Comparison of ENCODE assay signal across 11 cellular contexts in the genomic region with DNA sequence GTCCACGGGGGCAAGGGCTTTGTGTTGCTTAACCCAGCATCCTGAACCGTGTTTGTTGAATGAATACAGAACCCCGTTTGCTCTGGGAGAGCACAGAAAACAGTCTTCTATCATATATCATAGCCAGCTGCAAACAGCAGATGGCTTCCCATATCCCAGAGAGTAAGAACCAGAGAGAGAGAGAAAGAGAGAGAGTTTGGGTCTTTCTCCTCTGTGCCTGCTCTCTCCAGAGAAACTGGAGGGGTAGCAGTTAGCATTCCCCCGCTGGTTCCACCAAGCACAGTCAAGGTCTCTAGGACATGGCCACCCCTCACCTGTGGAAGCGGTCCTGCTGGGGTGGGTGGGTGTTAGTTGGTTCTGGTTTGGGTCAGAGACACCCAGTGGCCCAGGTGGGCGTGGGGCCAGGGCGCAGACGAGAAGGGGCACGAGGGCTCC. TPM values are rescaled to one million over a fixed set of nuclear protein-coding genes. Genes with fewer than 3 reads are reported as not detected.
DNase-seq lines count a peak whose midpoint lies in the region; ATAC-seq and TF ChIP-seq lines count a peak whose summit lies in the region.
"Had no signal": no experiment of that assay in that cellular context is flagged by ENCODE, and none has a peak within 500 bp of the region (broad histone marks: within the 10 kb centered on the region; RNA-seq: fewer than 3 reads in every experiment).

No MANE protein-coding gene starts in this region.

- H3K79me2 ChIP-seq in trophoblast cell (ENCODE audit: control insufficient read depth, insufficient read depth, low read length, poor library complexity), result peaks cover 23% of the 10 kb centered on the region

- peak overlapping the region; percentile 2 for H2AK5ac ChIP-seq in trophoblast cell (ENCODE audit: low read length)

- ATAC-seq in HG02759 (IDR thresholded peaks at IDR 0.05; ENCODE audit: unreplicated experiment) (no peak), GM19463 (IDR thresholded peaks at IDR 0.05; ENCODE audit: unreplicated experiment) (no peak), HG03097 (IDR thresholded peaks at IDR 0.05; ENCODE audit: low FRiP score, unreplicated experiment) (no peak)

- peaks cover 27% of the 10 kb centered on the region for H3K79me1 ChIP-seq in trophoblast cell (ENCODE audit: low read length)

- peak overlapping the region; percentile 13 for H3K14ac ChIP-seq in trophoblast cell (ENCODE audit: low read length)

- peak overlapping the region; percentile 4 for H3K18ac ChIP-seq in trophoblast cell (ENCODE audit: low read length)

- POLR2A ChIA-PET in GM10248 (lab: Yijun Ruan, JAX), result no interaction called here

- H4K91ac ChIP-seq in trophoblast cell (ENCODE audit: low read depth, low read length), result peak overlapping the region; percentile 58

- WGBS in adipose tissue, 3 donors, result 19 to 35% (median 34%) methylated on average over 9 of the region's 9 CpGs
- no CpG with 5 or more reads among the region's 9 CpGs for WGBS in trophoblast cell (ENCODE audit: extremely low coverage, insufficient coverage, insufficient read length)

- H3K27me3 ChIP-seq in right atrium auricular region (no peaks in the 10 kb centered on the region), trophoblast cell (ENCODE audit: insufficient read depth, low read length) (no peaks in the 10 kb centered on the region)

- peak overlapping the region; percentile 17 for H2BK5ac ChIP-seq in trophoblast cell (ENCODE audit: low read depth, low read length, poor library complexity)

- H3K23ac ChIP-seq in trophoblast cell (ENCODE audit: low read length), result no peak overlapping the region

- H3K4me3 ChIP-seq in AG10803 (ENCODE audit: low read length) (peak overlapping the region; percentile 62), right atrium auricular region (peak overlapping the region; percentile 98 to 100), trophoblast cell (ENCODE audit: low read depth, low read length) (peak overlapping the region; percentile 63)

- H3K9me3 ChIP-seq in right atrium auricular region (no peaks in the 10 kb centered on the region), trophoblast cell (ENCODE audit: insufficient read depth, low read depth, low read length) (peaks cover 2% of the 10 kb centered on the region)

- H3K36me3 ChIP-seq in right atrium auricular region, result peaks cover 27% of the 10 kb centered on the region
- H3K36me3 ChIP-seq in trophoblast cell (ENCODE audit: control insufficient read depth in 1 of 2, insufficient read depth in 2 of 2, low read length in 2 of 2), result peaks cover 20 to 26% of the 10 kb centered on the region in 2 experiments

- TF ChIP-seq CTCF in AG10803 (conservative IDR thresholded peaks at IDR 0.05; ENCODE audit: low read length), result no peak
- TF ChIP-seq CTCF in right atrium auricular region (IDR thresholded peaks at IDR 0.05), result peak in 1 of 2 donors; percentile 7
- no peak for TF ChIP-seq CTCF in GM10248 (IDR thresholded peaks at IDR 0.05; ENCODE audit: control extremely low read depth, extremely low read depth, low read depth, missing control alignments)

- H2BK120ac ChIP-seq in trophoblast cell (ENCODE audit: insufficient read depth, low read length, poor library complexity), result peak overlapping the region; percentile 22

- peak overlapping the region; percentile 68 for H3K4me2 ChIP-seq in trophoblast cell (ENCODE audit: low read length)

- H2AFZ ChIP-seq in trophoblast cell (ENCODE audit: insufficient read depth, low read length, poor library complexity), result peak overlapping the region; percentile 1

- CTCF ChIA-PET in GM10248 (lab: Yijun Ruan, JAX), result interaction anchor here (1.0 to 9.7 kb wide), 3 partner anchors 9 to 271 kb away, joined by 3 to 175 read pairs (median 3); no protein-coding TSS in a partner anchor

- peak overlapping the region; percentile 20 for H2BK12ac ChIP-seq in trophoblast cell (ENCODE audit: low read length)

- H3K9ac ChIP-seq in trophoblast cell (ENCODE audit: low read length), result peak overlapping the region; percentile 8

- no peak overlapping the region for H4K12ac ChIP-seq in trophoblast cell (ENCODE audit: low read depth, low read length)

- H3K27ac ChIP-seq in adipose tissue (ENCODE audit: low read depth, low read length) (peak overlapping the region; percentile 88), right atrium auricular region (peak overlapping the region; percentile 92 to 97), trophoblast cell (ENCODE audit: low read depth, low read length) (no peak overlapping the region)

- H3K4ac ChIP-seq in trophoblast cell (ENCODE audit: low read depth, low read length), result peak overlapping the region; percentile 3

- no peak for DNase-seq in AG10803 (ENCODE audit: low read depth)
- no peak for DNase-seq in right atrium auricular region (ENCODE audit: low spot score)
- peak in 1 of 2 donors; percentile 26 for DNase-seq in trophoblast cell
- no peak for DNase-seq in GM10248 (ENCODE audit: extremely low spot score)
- DNase-seq: activated effector memory CD4-positive, alpha-beta T cell treated with anti-CD3 and anti-CD28 coated beads, Interleukin-2, amount 50 U/mL, for 16 hours; CD4-positive, alpha-beta memory T cell; NCI-H1694 had no signal

- H3K4me1 ChIP-seq in right atrium auricular region, result peaks cover 0 to 44% of the 10 kb centered on the region in 2 donors
- H3K4me1 ChIP-seq in trophoblast cell (ENCODE audit: control insufficient read depth in 1 of 2, insufficient read depth in 2 of 2, low read length in 2 of 2), result peaks cover 21 to 34% of the 10 kb centered on the region in 2 experiments

- peak overlapping the region; percentile 55 for H4K8ac ChIP-seq in trophoblast cell (ENCODE audit: low read depth, low read length)

RNA-seq across cellular contexts. Expression of a gene that starts 0.5 kb away (rescaled TPM):
- polyA plus RNA-seq in adipose tissue, result 100 to 1,000 TPM in 2 of 3 donors, 10 to 100 TPM in 1; 46.5 to 305 (median 262) TPM
- 100 to 1,000 TPM; 625 to 711 TPM for total RNA-seq in right atrium auricular region
- polyA plus RNA-seq in trophoblast cell (2013), result 973 and 1,084 TPM in 2 replicates
- polyA plus RNA-seq: CD4-positive, alpha-beta memory T cell had no signal
